In the genomic region with DNA sequence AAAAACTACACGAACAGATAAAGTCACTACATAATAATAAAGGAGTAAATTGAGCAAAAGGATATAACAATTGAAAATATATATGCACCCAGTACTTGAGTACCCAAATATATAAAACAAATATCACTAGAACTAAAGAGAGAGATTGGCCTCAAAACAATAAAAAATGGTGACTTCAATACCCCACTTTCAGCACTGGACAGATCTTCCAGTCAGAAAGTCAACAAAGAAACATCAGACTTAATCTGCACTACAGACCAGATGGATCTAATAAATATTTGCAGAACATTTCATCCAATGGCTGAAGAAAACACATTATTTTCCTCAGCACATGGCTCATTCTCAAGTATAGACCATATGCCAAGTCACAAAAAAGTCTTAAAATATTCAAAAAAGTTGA, we compare ENCODE assay signal across 8 cellular contexts.
"Had no signal": no experiment of that assay in that cellular context is flagged by ENCODE, and none has a peak within 500 bp of the region (broad histone marks: within the 10 kb centered on the region; RNA-seq: fewer than 3 reads in every experiment).

No MANE protein-coding gene starts in this region.

- ATAC-seq: GM12878 had no signal

- DNase-seq: GDM1, GF-D8 had no signal

- H3K4me3 ChIP-seq: GM12878 had no signal

- FAIRE-seq: G401.6, GM12878, GM12891, GM12892, GM18507, GM19239 had no signal
